Comparison of ENCODE assay signal across 8 cellular contexts in genomic region chr17:73429440-73430164, GRCh38.
DNase-seq lines count a peak whose midpoint lies in the region; ATAC-seq and TF ChIP-seq lines count a peak whose summit lies in the region.

No MANE protein-coding gene starts in this region.

- no peaks in the 10 kb centered on the region for H3K36me3 Mint-ChIP-seq in CD8-positive, alpha-beta memory T cell
- peaks cover 20% of the 10 kb centered on the region for H3K36me3 Mint-ChIP-seq in neural progenitor cell

- POLR2A ChIA-PET in CD8-positive, alpha-beta memory T cell (lab: Charles Lee), result no interaction called here

- H3K27ac ChIP-seq in CD8-positive, alpha-beta memory T cell (ENCODE audit: low read depth, low read length), result no peak overlapping the region
- H3K27ac ChIP-seq in Peyer's patch (no peak overlapping the region), neural progenitor cell (no peak overlapping the region)

- ATAC-seq in GM21526 (IDR thresholded peaks at IDR 0.05; ENCODE audit: low FRiP score, unreplicated experiment), result peak; percentile 89
- ATAC-seq in stimulated activated naive CD8-positive, alpha-beta T cell treated with anti-CD3 and anti-CD28 coated beads, Interleukin-15, amount 100 ng/mL, for 72 hours, result peak; percentile 91

- H3K27me3 ChIP-seq in CD8-positive, alpha-beta memory T cell (ENCODE audit: insufficient read depth, low read length, poor library complexity, severe bottlenecking), result no peaks in the 10 kb centered on the region
- H3K27me3 ChIP-seq in Loucy (ENCODE audit: insufficient read depth, low read length, poor library complexity, severe bottlenecking), result no peaks in the 10 kb centered on the region
- no peaks in the 10 kb centered on the region for H3K27me3 ChIP-seq in Peyer's patch
- no peaks in the 10 kb centered on the region for H3K27me3 ChIP-seq in neural progenitor cell

- H3K9me2 ChIP-seq in Loucy (replicated peaks; ENCODE audit: low read depth, low read length), result no peaks in the 10 kb centered on the region

- TF ChIP-seq POLR2A in Peyer's patch (IDR thresholded peaks at IDR 0.05), result no peak

- H3K4me3 ChIP-seq in CD8-positive, alpha-beta memory T cell (ENCODE audit: low read length), result peak overlapping the region; percentile 30
- peak overlapping the region; percentile 44 for H3K4me3 ChIP-seq in Loucy (ENCODE audit: low read length, poor library complexity, severe bottlenecking)
- no peak overlapping the region for H3K4me3 ChIP-seq in Peyer's patch
- no peak overlapping the region for H3K4me3 ChIP-seq in neural progenitor cell

- H3K36me3 ChIP-seq in CD8-positive, alpha-beta memory T cell (ENCODE audit: insufficient read depth, low read length), result no peaks in the 10 kb centered on the region
- H3K36me3 ChIP-seq in Loucy (ENCODE audit: insufficient read depth, low read length), result no peaks in the 10 kb centered on the region; the same call in 1 of the 2 replicates
- no peaks in the 10 kb centered on the region for H3K36me3 ChIP-seq in Peyer's patch
- H3K36me3 ChIP-seq in neural progenitor cell, result no peaks in the 10 kb centered on the region

- H3K4me2 ChIP-seq in Loucy (ENCODE audit: low read depth, low read length, poor library complexity, severe bottlenecking) (peak overlapping the region; percentile 68), neural progenitor cell (no peak overlapping the region)

- TF ChIP-seq CTCF in Loucy (conservative IDR thresholded peaks at IDR 0.05; ENCODE audit: low read length) (peak; percentile 99), Peyer's patch (IDR thresholded peaks at IDR 0.05) (peak; percentile 82 to 95 (median 90)), neural progenitor cell (IDR thresholded peaks at IDR 0.05) (peak; percentile 99)

- H3K4me1 Mint-ChIP-seq in CD8-positive, alpha-beta memory T cell, result peaks cover 0 to 6% (median 5%) of the 10 kb centered on the region in 3 donors
- peaks cover 18% of the 10 kb centered on the region for H3K4me1 Mint-ChIP-seq in neural progenitor cell
- no peaks in the 10 kb centered on the region for H3K4me1 Mint-ChIP-seq in stimulated activated naive CD8-positive, alpha-beta T cell treated with anti-CD3 and anti-CD28 coated beads, Interleukin-15, amount 100 ng/mL, for 72 hours

- H3K79me2 ChIP-seq in Loucy (ENCODE audit: insufficient read depth, low read length) (no peaks in the 10 kb centered on the region), neural progenitor cell (ENCODE audit: low read depth) (no peaks in the 10 kb centered on the region)

- no peaks in the 10 kb centered on the region for H4K20me1 ChIP-seq in Loucy (ENCODE audit: insufficient read depth, low read length, poor library complexity, severe bottlenecking)
- peaks cover 6% of the 10 kb centered on the region for H4K20me1 ChIP-seq in neural progenitor cell (ENCODE audit: low read depth)

- H3K27ac Mint-ChIP-seq in CD8-positive, alpha-beta memory T cell, result peak overlapping the region in 1 of 8 donors; percentile 13
- peak overlapping the region; percentile 57 for H3K27ac Mint-ChIP-seq in neural progenitor cell
- peak overlapping the region in 1 of 2 donors; percentile 54 for H3K27ac Mint-ChIP-seq in stimulated activated naive CD8-positive, alpha-beta T cell treated with anti-CD3 and anti-CD28 coated beads, Interleukin-15, amount 100 ng/mL, for 72 hours

- H3K27me3 Mint-ChIP-seq in CD8-positive, alpha-beta memory T cell, result peaks cover 3 to 4% of the 10 kb centered on the region in 2 donors
- H3K27me3 Mint-ChIP-seq in neural progenitor cell (ENCODE audit: insufficient read depth, low read depth), result peaks cover 4% of the 10 kb centered on the region
- H3K27me3 Mint-ChIP-seq in stimulated activated naive CD8-positive, alpha-beta T cell treated with anti-CD3 and anti-CD28 coated beads, Interleukin-15, amount 100 ng/mL, for 72 hours, result no peaks in the 10 kb centered on the region

- CTCF ChIA-PET in CD8-positive, alpha-beta memory T cell (lab: Charles Lee), result interaction anchor here (0.7 to 11.5 kb wide), 15 partner anchors 9 to 747 kb away, joined by 3 to 112 read pairs (median 4); no protein-coding TSS in a partner anchor

- H3K4me3 Mint-ChIP-seq in CD8-positive, alpha-beta memory T cell, result no peak overlapping the region
- H3K4me3 Mint-ChIP-seq in neural progenitor cell, result no peak overlapping the region
- peak overlapping the region in 1 of 2 donors; percentile 61 for H3K4me3 Mint-ChIP-seq in stimulated activated naive CD8-positive, alpha-beta T cell treated with anti-CD3 and anti-CD28 coated beads, Interleukin-15, amount 100 ng/mL, for 72 hours

- peaks cover 0 to 2% (median 0%) of the 10 kb centered on the region in 5 donors for H3K9me3 Mint-ChIP-seq in CD8-positive, alpha-beta memory T cell
- H3K9me3 Mint-ChIP-seq in neural progenitor cell, result no peaks in the 10 kb centered on the region
- H3K9me3 Mint-ChIP-seq in stimulated activated naive CD8-positive, alpha-beta T cell treated with anti-CD3 and anti-CD28 coated beads, Interleukin-15, amount 100 ng/mL, for 72 hours, result no peaks in the 10 kb centered on the region

- H3K9ac ChIP-seq in Loucy (ENCODE audit: low read depth, low read length, poor library complexity, severe bottlenecking), result peak overlapping the region; percentile 53
- no peak overlapping the region for H3K9ac ChIP-seq in neural progenitor cell

- H2AFZ ChIP-seq in Loucy (ENCODE audit: low read length) (peak overlapping the region; percentile 88; the same call in 1 of the 2 replicates), neural progenitor cell (replicated peaks) (no peak overlapping the region)

- H3K9me3 ChIP-seq in CD8-positive, alpha-beta memory T cell (ENCODE audit: low read length), result no peaks in the 10 kb centered on the region
- H3K9me3 ChIP-seq in Loucy (ENCODE audit: insufficient read depth, low read depth, low read length) (no peaks in the 10 kb centered on the region), Peyer's patch (no peaks in the 10 kb centered on the region), neural progenitor cell (ENCODE audit: low read depth) (no peaks in the 10 kb centered on the region)

- H3F3A ChIP-seq in Loucy (ENCODE audit: low read depth) (no peaks in the 10 kb centered on the region), neural progenitor cell (ENCODE audit: low read depth) (no peaks in the 10 kb centered on the region)

- peaks cover 6% of the 10 kb centered on the region for H3K4me1 ChIP-seq in CD8-positive, alpha-beta memory T cell (ENCODE audit: insufficient read depth, low read length)
- H3K4me1 ChIP-seq in Loucy (ENCODE audit: insufficient read depth, low read length, poor library complexity, severe bottlenecking) (peaks cover 14% of the 10 kb centered on the region), Peyer's patch (peaks cover 0 to 5% (median 0%) of the 10 kb centered on the region in 4 donors), neural progenitor cell (no peaks in the 10 kb centered on the region)

- DNase-seq in CD8-positive, alpha-beta memory T cell, result peak; percentile 65 to 87 (median 75)
- DNase-seq in Peyer's patch (peak; percentile 82 to 92 (median 89)), activated T-helper 1 cell treated with Interleukin-2 at 50 U/mL for 16 hours (ENCODE audit: low read depth) (peak; percentile 76), fibroblast of peridontal ligament (ENCODE audit: extremely low read depth) (peak; percentile 63), neural progenitor cell (ENCODE audit: low spot score) (peak; percentile 92)
- DNase-seq in stimulated activated naive CD8-positive, alpha-beta T cell treated with anti-CD3 and anti-CD28 coated beads, Interleukin-15, amount 100 ng/mL, for 72 hours, result peak; percentile 81 to 82

Comparison
In these comparisons a context has a peak if more than half of its experiments do, and no peak if none do; other contexts are left out.
1. H3K4me3 ChIP-seq: peak in CD8-positive, alpha-beta memory T cell (single experiment) and Loucy (single experiment); none in Peyer's patch (0 of 4) and neural progenitor cell (single experiment).
2. Peak in every context shown above with its lines, with median percentiles within 50 percentile points of each other: DNase-seq and CTCF ChIP-seq.